ENCODE assay signal across 8 cellular contexts in genomic region chr1:227734858-227735780, GRCh38. TPM values are rescaled to one million over a fixed set of nuclear protein-coding genes. Genes with fewer than 3 reads are reported as not detected.
DNase-seq lines count a peak whose midpoint lies in the region; ATAC-seq, FAIRE-seq and TF ChIP-seq lines count a peak whose summit lies in the region.

Gene JMJD4 (minus strand): TSS chr1:227735302. CDS start chr1:227735273, 29 bp downstream.
A gene with protein sequence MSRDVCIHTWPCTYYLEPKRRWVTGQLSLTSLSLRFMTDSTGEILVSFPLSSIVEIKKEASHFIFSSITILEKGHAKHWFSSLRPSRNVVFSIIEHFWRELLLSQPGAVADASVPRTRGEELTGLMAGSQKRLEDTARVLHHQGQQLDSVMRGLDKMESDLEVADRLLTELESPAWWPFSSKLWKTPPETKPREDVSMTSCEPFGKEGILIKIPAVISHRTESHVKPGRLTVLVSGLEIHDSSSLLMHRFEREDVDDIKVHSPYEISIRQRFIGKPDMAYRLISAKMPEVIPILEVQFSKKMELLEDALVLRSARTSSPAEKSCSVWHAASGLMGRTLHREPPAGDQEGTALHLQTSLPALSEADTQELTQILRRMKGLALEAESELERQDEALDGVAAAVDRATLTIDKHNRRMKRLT (plus strand): TSS chr1:227735435. CDS start chr1:227747737, 12,302 bp downstream.

- intact Hi-C loops in Right ventricle myocardium inferior (cut with DNase I) = loop anchor here (5.0 kb wide), 1 partner anchor 173 kb away; the partner anchor contains the start of gene ZNF678
- intact Hi-C loops in pancreas (cut with DNase I) = no loop called here
- intact Hi-C loops in thyroid gland (cut with DNase I) = loop anchor here (10.0 kb wide), 1 partner anchor 370 kb away; the partner anchor contains the start of genes C1orf35 and MRPL55

- peaks cover 60% of the 10 kb centered on the region for H3K79me2 ChIP-seq in SU-DHL-6 (ENCODE audit: insufficient read depth, low read length)

- H4K20me1 ChIP-seq in SU-DHL-6 (ENCODE audit: low read depth, low read length) = peaks cover 3% of the 10 kb centered on the region; the same call in 1 of the 2 replicates

- peaks cover under 1% of the 10 kb centered on the region; the same call in 1 of the 2 replicates for H3F3A ChIP-seq in SU-DHL-6 (ENCODE audit: insufficient read depth)

- H3K27ac ChIP-seq in SU-DHL-6 (ENCODE audit: low read depth, low read length) (peak within 1 kb of the TSS; percentile 47), pancreas (peak within 1 kb of the TSS; percentile 47 to 76 (median 66)), thyroid gland (peak within 1 kb of the TSS; percentile 69 to 84 (median 80))

- 0% methylated on average over 97 to 104 of the region's 104 CpGs for WGBS in pancreas, 2 donors
- WGBS in thyroid gland, 2 donors = 1 to 2% methylated on average over 32 to 38 of the region's 104 CpGs

- no peaks in the 10 kb centered on the region for H3K36me3 ChIP-seq in SU-DHL-6 (ENCODE audit: low read length)
- peaks cover 0 to 6% (median 0%) of the 10 kb centered on the region in 3 donors for H3K36me3 ChIP-seq in pancreas
- H3K36me3 ChIP-seq in thyroid gland = peaks cover 6 to 7% of the 10 kb centered on the region in 2 donors

- H3K9me2 ChIP-seq in SU-DHL-6 (replicated peaks; ENCODE audit: insufficient read depth, low read length) = no peaks in the 10 kb centered on the region

- POLR2A ChIA-PET in activated naive CD8-positive, alpha-beta T cell treated with anti-CD3 and anti-CD28 coated beads, Interleukin-2, amount 10 ng/mL, durations not matched to agents 7 days and 5 days (lab: Charles Lee) = interaction anchor here (0.9 kb wide), 1 partner anchor 53 kb away, joined by 3 read pairs; no protein-coding TSS in a partner anchor

- no peaks in the 10 kb centered on the region for H3K27me3 ChIP-seq in SU-DHL-6 (ENCODE audit: low read length)
- no peaks in the 10 kb centered on the region for H3K27me3 ChIP-seq in pancreas
- H3K27me3 ChIP-seq in thyroid gland = no peaks in the 10 kb centered on the region

- TF ChIP-seq CTCF in GM12864 (IDR thresholded peaks at IDR 0.05; ENCODE audit: low read depth, low read length, missing control alignments) (no peak), SU-DHL-6 (IDR thresholded peaks at IDR 0.05; ENCODE audit: insufficient read depth, low read length, poor library complexity, severe bottlenecking) (no peak), pancreas (IDR thresholded peaks at IDR 0.05) (no peak), thyroid gland (IDR thresholded peaks at IDR 0.05) (peak in 2 of 6 experiments; percentile 10 to 36)

- H3K36me3 Mint-ChIP-seq in activated naive CD8-positive, alpha-beta T cell treated with anti-CD3 and anti-CD28 coated beads, Interleukin-2, amount 10 ng/mL, durations not matched to agents 7 days and 5 days = peaks cover 2% of the 10 kb centered on the region

- TF ChIP-seq POLR2A in thyroid gland (IDR thresholded peaks at IDR 0.05) = peak in 1 of 2 donors; percentile 84

- H3K4me1 ChIP-seq in pancreas (peaks cover 5 to 18% (median 18%) of the 10 kb centered on the region in 3 donors), thyroid gland (peaks cover 25 to 27% of the 10 kb centered on the region in 2 donors)

- no peaks in the 10 kb centered on the region for H3K9me3 ChIP-seq in SU-DHL-6 (ENCODE audit: insufficient read depth, low read length)
- no peaks in the 10 kb centered on the region for H3K9me3 ChIP-seq in pancreas
- no peaks in the 10 kb centered on the region for H3K9me3 ChIP-seq in thyroid gland

- peak within 1 kb of the TSS; percentile 97 for H3K4me3 Mint-ChIP-seq in activated naive CD8-positive, alpha-beta T cell treated with anti-CD3 and anti-CD28 coated beads, Interleukin-2, amount 10 ng/mL, durations not matched to agents 7 days and 5 days

- H3K9ac ChIP-seq in SU-DHL-6 (ENCODE audit: low read length) = peak within 1 kb of the TSS; percentile 94

- H3K27me3 Mint-ChIP-seq in activated naive CD8-positive, alpha-beta T cell treated with anti-CD3 and anti-CD28 coated beads, Interleukin-2, amount 10 ng/mL, durations not matched to agents 7 days and 5 days = no peaks in the 10 kb centered on the region

- H2AFZ ChIP-seq in SU-DHL-6 (ENCODE audit: low read depth, low read length, severe bottlenecking) = peak within 1 kb of the TSS; percentile 95

- H3K9me3 Mint-ChIP-seq in activated naive CD8-positive, alpha-beta T cell treated with anti-CD3 and anti-CD28 coated beads, Interleukin-2, amount 10 ng/mL, durations not matched to agents 7 days and 5 days = no peaks in the 10 kb centered on the region

- H3K4me3 ChIP-seq in GM12864 (ENCODE audit: low read depth, low read length) = peak within 1 kb of the TSS; percentile 85
- peak within 1 kb of the TSS; percentile 95 for H3K4me3 ChIP-seq in SU-DHL-6 (ENCODE audit: insufficient read depth, low read length, poor library complexity, severe bottlenecking)
- peak within 1 kb of the TSS; percentile 87 to 97 (median 93) for H3K4me3 ChIP-seq in pancreas
- peak within 1 kb of the TSS; percentile 84 to 97 (median 89) for H3K4me3 ChIP-seq in thyroid gland (replicated peaks in 1 of 3)

- FAIRE-seq in pancreas (lab: Jason Lieb, UNC) = no peak

- H3K27ac Mint-ChIP-seq in activated naive CD8-positive, alpha-beta T cell treated with anti-CD3 and anti-CD28 coated beads, Interleukin-2, amount 10 ng/mL, durations not matched to agents 7 days and 5 days = peak within 1 kb of the TSS; percentile 96

- DNase-seq in GM12864 (ENCODE audit: low read depth) (peak; percentile 78), NCI-H1105 (lab: John Stamatoyannopoulos, UW) (peak; percentile 53), Right ventricle myocardium inferior (ENCODE audit: missing footprints) (peak; percentile 95), pancreas (peak; percentile 84 to 98 (median 95)), thyroid gland (peak; percentile 92 to 93)
- DNase-seq in activated naive CD8-positive, alpha-beta T cell treated with anti-CD3 and anti-CD28 coated beads, Interleukin-2, amount 10 ng/mL, durations not matched to agents 7 days and 5 days = peak; percentile 98

- peak within 1 kb of the TSS; percentile 89 for H3K4me2 ChIP-seq in SU-DHL-6 (ENCODE audit: low read depth, low read length, poor library complexity, severe bottlenecking)

- H3K4me1 Mint-ChIP-seq in activated naive CD8-positive, alpha-beta T cell treated with anti-CD3 and anti-CD28 coated beads, Interleukin-2, amount 10 ng/mL, durations not matched to agents 7 days and 5 days = peaks cover 17% of the 10 kb centered on the region

- peak; percentile 94 for ATAC-seq in HG02642 (IDR thresholded peaks at IDR 0.05; ENCODE audit: poor library complexity, unreplicated experiment)
- peak; percentile 94 for ATAC-seq in activated naive CD8-positive, alpha-beta T cell treated with anti-CD3 and anti-CD28 coated beads, Interleukin-2, amount 10 ng/mL, durations not matched to agents 7 days and 5 days (ENCODE audit: low read depth)
- ATAC-seq in Right ventricle myocardium inferior = peak; percentile 94
- ATAC-seq in pancreas = peak; percentile 93 to 97 (median 94)

RNA-seq across cellular contexts. Expression of gene JMJD4, which starts in this region (rescaled TPM):
- 10 to 100 TPM; 20.4 to 21.6 TPM for total RNA-seq in activated naive CD8-positive, alpha-beta T cell treated with anti-CD3 and anti-CD28 coated beads, Interleukin-2, amount 10 ng/mL, durations not matched to agents 7 days and 5 days
- total RNA-seq in Right ventricle myocardium inferior (7.1 TPM), pancreas (1 to 10 TPM; 4.8 to 9.9 (median 8.5) TPM), thyroid gland (10 to 100 TPM; 20.6 to 31.7 (median 28.8) TPM)
- 10 to 100 TPM; 12.4 to 14.8 TPM for polyA plus RNA-seq in pancreas

RNA-seq across cellular contexts. Expression of the second gene that starts in this region (rescaled TPM):
- total RNA-seq in activated naive CD8-positive, alpha-beta T cell treated with anti-CD3 and anti-CD28 coated beads, Interleukin-2, amount 10 ng/mL, durations not matched to agents 7 days and 5 days = 10 to 100 TPM; 29.0 to 29.2 TPM
- 30.1 TPM for total RNA-seq in Right ventricle myocardium inferior
- total RNA-seq in pancreas = 10 to 100 TPM; 12.3 to 21.5 (median 14.7) TPM
- 10 to 100 TPM; 12.7 to 18.4 TPM for polyA plus RNA-seq in pancreas
- 10 to 100 TPM; 50.4 to 72.6 (median 65.0) TPM for total RNA-seq in thyroid gland

Comparison
In these comparisons a context has a peak if more than half of its experiments do, and no peak if none do; other contexts are left out.
1. Peak in every context shown above with its lines: DNase-seq, ATAC-seq, H3K4me3 ChIP-seq and H3K27ac ChIP-seq.
2. intact Hi-C loops: an anchor here in Right ventricle myocardium inferior (5.0 kb wide) and thyroid gland (10.0 kb wide); none called in pancreas.